30 cellular contexts compared by ENCODE assay signal in genomic region chr1:108007531-108007930, GRCh38.
"Had no signal": no experiment of that assay in that cellular context is flagged by ENCODE, and none has a peak within 500 bp of the region (broad histone marks: within the 10 kb centered on the region; RNA-seq: fewer than 3 reads in every experiment).

No MANE protein-coding gene starts in this region.

- FAIRE-seq: colon, pancreas, TTC549, urothelium cell line had no signal

- ATAC-seq: activated CD8-positive, alpha-beta T cell treated with anti-CD3 and anti-CD28 coated beads, Interleukin-2, amount 10 ng/mL, durations not matched to agents 7 days and 5 days; activated T-helper 17 cell treated with anti-CD3 and anti-CD28 coated beads, Interleukin-2, amount 50 U/mL, for 72 hours; left lung; natural killer cell treated with Interleukin-12 subunit alpha and Interleukin-12 subunit beta and Interleukin-15 and Interleukin-18, amount 100 ng/mL, for 72 hours; pancreas; right cardiac atrium had no signal

- H3K27ac Mint-ChIP-seq: activated CD8-positive, alpha-beta T cell treated with anti-CD3 and anti-CD28 coated beads, Interleukin-2, amount 10 ng/mL, durations not matched to agents 7 days and 5 days; activated naive CD8-positive, alpha-beta T cell; activated T-helper 17 cell treated with anti-CD3 and anti-CD28 coated beads, Interleukin-2, amount 50 U/mL, for 72 hours; immature natural killer cell; mesothelial cell of epicardium; natural killer cell treated with Interleukin-12 subunit alpha and Interleukin-12 subunit beta and Interleukin-15 and Interleukin-18, amount 100 ng/mL, for 72 hours; stimulated activated naive CD8-positive, alpha-beta T cell treated with anti-CD3 and anti-CD28 coated beads, Interleukin-15, Interleukin-2, amounts not matched to agents 100 ng/mL and 50 ng/mL, for 24 hours had no signal

- H3K27me3 ChIP-seq: adrenal gland, ascending aorta, brain microvascular endothelial cell, left lung, neutrophil, pancreas, tibial artery had no signal

- H3K9me3 ChIP-seq: adrenal gland, ascending aorta, left lung, neutrophil, pancreas, tibial artery had no signal

- H3K36me3 ChIP-seq: adrenal gland, ascending aorta, brain microvascular endothelial cell, left lung, neutrophil, pancreas, tibial artery, WERI-Rb-1 had no signal

- DNase-seq: activated CD4-positive, alpha-beta T cell treated with anti-CD3 and anti-CD28 coated beads, Interleukin-2, amount 50 U/mL, for 1 hour; activated CD4-positive, CD25-positive, alpha-beta regulatory T cell treated with anti-CD3 and anti-CD28 coated beads, Interleukin-2, amount 50 U/mL, for 72 hours; activated CD8-positive, alpha-beta T cell treated with anti-CD3 and anti-CD28 coated beads, Interleukin-2, amount 10 ng/mL, durations not matched to agents 7 days and 5 days; activated naive CD4-positive, alpha-beta T cell; activated T-cell treated with anti-CD3 and anti-CD28 coated beads, Interleukin-2, amount 50 U/mL, for 1 hour; adrenal gland; brain microvascular endothelial cell; foreskin melanocyte; immature natural killer cell; kidney glomerular epithelial cell; left lung; pancreas; right cardiac atrium; stimulated activated CD4-positive, alpha-beta T cell treated with anti-CD3 and anti-CD28 coated beads, Interleukin-4, amount 100 ng/mL, for 4 hours; substantia nigra; T-helper 1 cell; tibial artery; WERI-Rb-1 had no signal

- H3K4me3 Mint-ChIP-seq: activated CD8-positive, alpha-beta T cell treated with anti-CD3 and anti-CD28 coated beads, Interleukin-2, amount 10 ng/mL, durations not matched to agents 7 days and 5 days; activated naive CD8-positive, alpha-beta T cell; activated T-helper 17 cell treated with anti-CD3 and anti-CD28 coated beads, Interleukin-2, amount 50 U/mL, for 72 hours; central memory CD8-positive, alpha-beta T cell; immature natural killer cell; mesothelial cell of epicardium; natural killer cell treated with Interleukin-12 subunit alpha and Interleukin-12 subunit beta and Interleukin-15 and Interleukin-18, amount 100 ng/mL, for 72 hours; stimulated activated naive CD8-positive, alpha-beta T cell treated with anti-CD3 and anti-CD28 coated beads, Interleukin-15, Interleukin-2, amounts not matched to agents 100 ng/mL and 50 ng/mL, for 24 hours had no signal

- H3K9me3 Mint-ChIP-seq: activated T-helper 17 cell treated with anti-CD3 and anti-CD28 coated beads, Interleukin-2, amount 50 U/mL, for 72 hours; central memory CD8-positive, alpha-beta T cell; immature natural killer cell; natural killer cell treated with Interleukin-12 subunit alpha and Interleukin-12 subunit beta and Interleukin-15 and Interleukin-18, amount 100 ng/mL, for 72 hours; stimulated activated naive CD8-positive, alpha-beta T cell treated with anti-CD3 and anti-CD28 coated beads, Interleukin-15, Interleukin-2, amounts not matched to agents 100 ng/mL and 50 ng/mL, for 24 hours had no signal

- H3K4me1 Mint-ChIP-seq: central memory CD8-positive, alpha-beta T cell; immature natural killer cell had no signal

- H3K27me3 Mint-ChIP-seq: activated naive CD8-positive, alpha-beta T cell; activated T-helper 17 cell treated with anti-CD3 and anti-CD28 coated beads, Interleukin-2, amount 50 U/mL, for 72 hours; central memory CD8-positive, alpha-beta T cell; natural killer cell treated with Interleukin-12 subunit alpha and Interleukin-12 subunit beta and Interleukin-15 and Interleukin-18, amount 100 ng/mL, for 72 hours; stimulated activated naive CD8-positive, alpha-beta T cell treated with anti-CD3 and anti-CD28 coated beads, Interleukin-15, Interleukin-2, amounts not matched to agents 100 ng/mL and 50 ng/mL, for 24 hours had no signal

- H3K4me1 ChIP-seq: adrenal gland, ascending aorta, left lung, pancreas, tibial artery had no signal

- H3K36me3 Mint-ChIP-seq: activated naive CD8-positive, alpha-beta T cell; mesothelial cell of epicardium; natural killer cell treated with Interleukin-12 subunit alpha and Interleukin-12 subunit beta and Interleukin-15 and Interleukin-18, amount 100 ng/mL, for 72 hours had no signal

- H3K27ac ChIP-seq: adrenal gland, ascending aorta, brain microvascular endothelial cell, left lung, neutrophil, pancreas, tibial artery, WERI-Rb-1 had no signal

- H3K4me3 ChIP-seq: adrenal gland, ascending aorta, left lung, lung, pancreas, tibial artery had no signal
